Comparison of ENCODE assay signal across 24 cellular contexts in genomic region chr4:12545845-12546244, GRCh38.
"Had no signal": no experiment of that assay in that cellular context is flagged by ENCODE, and none has a peak within 500 bp of the region (broad histone marks: within the 10 kb centered on the region; RNA-seq: fewer than 3 reads in every experiment).

No MANE protein-coding gene starts in this region.

- H3K9me3 ChIP-seq: SJCRH30 had no signal

- H3K4me2 ChIP-seq: SK-N-SH had no signal

- H3K27me3 ChIP-seq: brain microvascular endothelial cell, Peyer's patch, SJCRH30 had no signal

- H3K9ac ChIP-seq: SK-N-SH had no signal

- H3K36me3 Mint-ChIP-seq: activated naive CD4-positive, alpha-beta T cell treated with anti-CD3 and anti-CD28 coated beads, Interleukin-2, amount 10 ng/mL, durations not matched to agents 7 days and 5 days; activated naive CD8-positive, alpha-beta T cell treated with anti-CD3 and anti-CD28 coated beads for 36 hours had no signal

- H3K36me3 ChIP-seq: brain microvascular endothelial cell, Peyer's patch, SJCRH30, WERI-Rb-1 had no signal

- ATAC-seq: activated CD4-positive, alpha-beta T cell treated with anti-CD3 and anti-CD28 coated beads for 36 hours; activated T-cell treated with anti-CD3 and anti-CD28 coated beads, Interleukin-2, amount 50 U/mL, for 72 hours had no signal

- H3K27me3 Mint-ChIP-seq: activated CD4-positive, alpha-beta memory T cell treated with anti-CD3 and anti-CD28 coated beads, Interleukin-2, amount 10 ng/mL, durations not matched to agents 7 days and 5 days; activated CD4-positive, alpha-beta T cell treated with anti-CD3 and anti-CD28 coated beads for 36 hours; activated naive CD4-positive, alpha-beta T cell treated with anti-CD3 and anti-CD28 coated beads, Interleukin-2, amount 10 ng/mL, durations not matched to agents 7 days and 5 days; activated naive CD8-positive, alpha-beta T cell treated with anti-CD3 and anti-CD28 coated beads for 36 hours had no signal

- H3K4me3 Mint-ChIP-seq: activated CD4-positive, alpha-beta memory T cell treated with anti-CD3 and anti-CD28 coated beads, Interleukin-2, amount 10 ng/mL, durations not matched to agents 7 days and 5 days; activated CD4-positive, alpha-beta T cell treated with anti-CD3 and anti-CD28 coated beads for 36 hours; activated naive CD4-positive, alpha-beta T cell treated with anti-CD3 and anti-CD28 coated beads, Interleukin-2, amount 10 ng/mL, durations not matched to agents 7 days and 5 days; activated naive CD8-positive, alpha-beta T cell treated with anti-CD3 and anti-CD28 coated beads for 36 hours; activated T-cell treated with anti-CD3 and anti-CD28 coated beads, Interleukin-2, amount 50 U/mL, for 72 hours had no signal

- H3K4me1 Mint-ChIP-seq: activated CD4-positive, alpha-beta memory T cell treated with anti-CD3 and anti-CD28 coated beads, Interleukin-2, amount 10 ng/mL, durations not matched to agents 7 days and 5 days; activated CD4-positive, alpha-beta T cell treated with anti-CD3 and anti-CD28 coated beads for 36 hours; activated naive CD4-positive, alpha-beta T cell treated with anti-CD3 and anti-CD28 coated beads, Interleukin-2, amount 10 ng/mL, durations not matched to agents 7 days and 5 days; activated naive CD8-positive, alpha-beta T cell treated with anti-CD3 and anti-CD28 coated beads for 36 hours had no signal

- H3K4me1 ChIP-seq: Peyer's patch, SJCRH30 had no signal

- H3K27ac Mint-ChIP-seq: activated CD4-positive, alpha-beta memory T cell treated with anti-CD3 and anti-CD28 coated beads, Interleukin-2, amount 10 ng/mL, durations not matched to agents 7 days and 5 days; activated CD4-positive, alpha-beta T cell treated with anti-CD3 and anti-CD28 coated beads for 36 hours; activated naive CD4-positive, alpha-beta T cell treated with anti-CD3 and anti-CD28 coated beads, Interleukin-2, amount 10 ng/mL, durations not matched to agents 7 days and 5 days; activated naive CD8-positive, alpha-beta T cell treated with anti-CD3 and anti-CD28 coated beads for 36 hours; activated T-cell treated with anti-CD3 and anti-CD28 coated beads, Interleukin-2, amount 50 U/mL, for 72 hours; activated T-helper 2 cell treated with anti-CD3 and anti-CD28 coated beads, Interferon-gamma antibody, Interleukin-2, Interleukin-4, amounts not matched to agents 10 μg/mL and 5 μg/mL and 100 μg/mL, durations not matched to agents 14 hours and 24 hours and 36 hours had no signal

- H3K27ac ChIP-seq: brain microvascular endothelial cell, Peyer's patch, RWPE1, SJCRH30, WERI-Rb-1 had no signal

- DNase-seq: activated CD4-positive, alpha-beta memory T cell treated with anti-CD3 and anti-CD28 coated beads, Interleukin-2, amount 10 ng/mL, durations not matched to agents 7 days and 5 days; activated CD4-positive, alpha-beta T cell treated with anti-CD3 and anti-CD28 coated beads for 36 hours; activated CD4-positive, alpha-beta T cell treated with anti-CD3 and anti-CD28 coated beads, Interleukin-2, amount 50 U/mL, for 1 hour; activated gamma-delta T cell treated with Interleukin-2 at 50 U/mL for 16 hours; activated naive CD4-positive, alpha-beta T cell treated with anti-CD3 and anti-CD28 coated beads, Interleukin-2, amount 10 ng/mL, durations not matched to agents 7 days and 5 days; activated naive CD8-positive, alpha-beta T cell treated with anti-CD3 and anti-CD28 coated beads for 36 hours; activated T-cell treated with anti-CD3 and anti-CD28 coated beads, Interleukin-2, amount 50 U/mL, for 72 hours; brain microvascular endothelial cell; cerebellar nuclear complex; Kasumi-1; KBM-7; NCI-H1105 treated with DMSO at 0.1 percent for 48 hours; NCI-H1436 treated with DMSO at 0.1 percent for 48 hours; NCI-H526; NCI-H774; NK-92 treated with Interleukin-12 subunit alpha and Interleukin-12 subunit beta, amount 100 ng/mL, for 24 hours; Peyer's patch; Right ventricle myocardium superior; SJCRH30; SK-N-SH; T-helper 1 cell; WERI-Rb-1 had no signal

- H3K4me3 ChIP-seq: Peyer's patch, SJCRH30 had no signal

- H3K9me3 Mint-ChIP-seq: activated naive CD4-positive, alpha-beta T cell treated with anti-CD3 and anti-CD28 coated beads, Interleukin-2, amount 10 ng/mL, durations not matched to agents 7 days and 5 days; activated naive CD8-positive, alpha-beta T cell treated with anti-CD3 and anti-CD28 coated beads for 36 hours; activated T-cell treated with anti-CD3 and anti-CD28 coated beads, Interleukin-2, amount 50 U/mL, for 72 hours; activated T-helper 2 cell treated with anti-CD3 and anti-CD28 coated beads, Interferon-gamma antibody, Interleukin-2, Interleukin-4, amounts not matched to agents 10 μg/mL and 5 μg/mL and 100 μg/mL, durations not matched to agents 14 hours and 24 hours and 36 hours had no signal
